Comparison of ENCODE assay signal across 8 cellular contexts in genomic region chr14:73458219-73458976, GRCh38. TPM values are rescaled to one million over a fixed set of nuclear protein-coding genes. Genes with fewer than 3 reads are reported as not detected.
DNase-seq lines count a peak whose midpoint lies in the region; ATAC-seq and TF ChIP-seq lines count a peak whose summit lies in the region.

NUMB (minus strand) TSS chr14:73458546; CDS start chr14:73355751, 102,795 bp downstream.

- H3K9me3 Mint-ChIP-seq in activated naive CD8-positive, alpha-beta T cell treated with anti-CD3 and anti-CD28 coated beads, Interleukin-2, amount 10 ng/mL, durations not matched to agents 7 days and 5 days: no peaks in the 10 kb centered on the region
- no peaks in the 10 kb centered on the region for H3K9me3 Mint-ChIP-seq in osteocyte (ENCODE audit: unreplicated experiment)

- H3K27me3 ChIP-seq in SU-DHL-6 (ENCODE audit: low read length) (no peaks in the 10 kb centered on the region), thymus (ENCODE audit: control insufficient read depth, insufficient read depth) (no peaks in the 10 kb centered on the region)

- ATAC-seq in HG02678 (IDR thresholded peaks at IDR 0.05; ENCODE audit: unreplicated experiment): peak; percentile 95
- peak; percentile 98 for ATAC-seq in activated naive CD8-positive, alpha-beta T cell treated with anti-CD3 and anti-CD28 coated beads, Interleukin-2, amount 10 ng/mL, durations not matched to agents 7 days and 5 days (ENCODE audit: low read depth)

- peak within 1 kb of the TSS; percentile 91 for H3K4me2 ChIP-seq in SU-DHL-6 (ENCODE audit: low read depth, low read length, poor library complexity, severe bottlenecking)

- no peaks in the 10 kb centered on the region for H3K27me3 Mint-ChIP-seq in activated naive CD8-positive, alpha-beta T cell treated with anti-CD3 and anti-CD28 coated beads, Interleukin-2, amount 10 ng/mL, durations not matched to agents 7 days and 5 days
- H3K27me3 Mint-ChIP-seq in osteocyte (ENCODE audit: unreplicated experiment): no peaks in the 10 kb centered on the region

- POLR2A ChIA-PET in activated naive CD8-positive, alpha-beta T cell treated with anti-CD3 and anti-CD28 coated beads, Interleukin-2, amount 10 ng/mL, durations not matched to agents 7 days and 5 days (lab: Charles Lee): interaction anchor here (0.6 to 2.0 kb wide), 12 partner anchors 9 to 551 kb away, joined by 3 to 14 read pairs (median 4); partner anchors contain the start of genes ACOT2, PSEN1, RIOX1 and ZFYVE1

- H3K36me3 ChIP-seq in SU-DHL-6 (ENCODE audit: low read length): no peaks in the 10 kb centered on the region
- no peaks in the 10 kb centered on the region for H3K36me3 ChIP-seq in thymus (ENCODE audit: control insufficient read depth, insufficient read depth)

- peaks cover 35% of the 10 kb centered on the region for H3K4me1 Mint-ChIP-seq in activated naive CD8-positive, alpha-beta T cell treated with anti-CD3 and anti-CD28 coated beads, Interleukin-2, amount 10 ng/mL, durations not matched to agents 7 days and 5 days
- H3K4me1 Mint-ChIP-seq in osteocyte (ENCODE audit: unreplicated experiment): peaks cover 46% of the 10 kb centered on the region

- under 1% methylated on average over 54 of the region's 54 CpGs for WGBS in thymus

- H3K79me2 ChIP-seq in SU-DHL-6 (ENCODE audit: insufficient read depth, low read length): peaks cover 12% of the 10 kb centered on the region; the same call in 1 of the 2 replicates

- H3K4me3 Mint-ChIP-seq in activated naive CD8-positive, alpha-beta T cell treated with anti-CD3 and anti-CD28 coated beads, Interleukin-2, amount 10 ng/mL, durations not matched to agents 7 days and 5 days: peak within 1 kb of the TSS; percentile 98
- peak within 1 kb of the TSS; percentile 98 for H3K4me3 Mint-ChIP-seq in osteocyte (ENCODE audit: unreplicated experiment)

- intact Hi-C loops in head of caudate nucleus (cut with DNase I): no loop called here

- peaks cover 3% of the 10 kb centered on the region for H3K36me3 Mint-ChIP-seq in activated naive CD8-positive, alpha-beta T cell treated with anti-CD3 and anti-CD28 coated beads, Interleukin-2, amount 10 ng/mL, durations not matched to agents 7 days and 5 days
- H3K36me3 Mint-ChIP-seq in osteocyte (ENCODE audit: unreplicated experiment): no peaks in the 10 kb centered on the region

- no peaks in the 10 kb centered on the region for H3K9me2 ChIP-seq in SU-DHL-6 (replicated peaks; ENCODE audit: insufficient read depth, low read length)

- peak within 1 kb of the TSS; percentile 97 for H3K27ac Mint-ChIP-seq in activated naive CD8-positive, alpha-beta T cell treated with anti-CD3 and anti-CD28 coated beads, Interleukin-2, amount 10 ng/mL, durations not matched to agents 7 days and 5 days
- H3K27ac Mint-ChIP-seq in osteocyte (ENCODE audit: unreplicated experiment): peak within 1 kb of the TSS; percentile 96

- H3K9ac ChIP-seq in SU-DHL-6 (ENCODE audit: low read length): peak within 1 kb of the TSS; percentile 78

- peaks cover 3% of the 10 kb centered on the region for H3K4me1 ChIP-seq in thymus (ENCODE audit: control insufficient read depth, insufficient read depth, low read length)

- H3F3A ChIP-seq in SU-DHL-6 (ENCODE audit: insufficient read depth): peaks cover 23% of the 10 kb centered on the region

- H3K9me3 ChIP-seq in SU-DHL-6 (ENCODE audit: insufficient read depth, low read length) (no peaks in the 10 kb centered on the region), thymus (ENCODE audit: control insufficient read depth) (no peaks in the 10 kb centered on the region)

- DNase-seq in GM12864 (ENCODE audit: low read depth) (peak; percentile 100), NCI-H128 (lab: John Stamatoyannopoulos, UW; ENCODE audit: unreplicated experiment) (peak; percentile 98), head of caudate nucleus (peak; percentile 89 to 100 (median 98)), osteocyte (ENCODE audit: extremely low spot score, unreplicated experiment) (peak; percentile 98)
- peak; percentile 83 for DNase-seq in activated naive CD8-positive, alpha-beta T cell treated with anti-CD3 and anti-CD28 coated beads, Interleukin-2, amount 10 ng/mL, durations not matched to agents 7 days and 5 days

- peaks cover 5% of the 10 kb centered on the region for H4K20me1 ChIP-seq in SU-DHL-6 (ENCODE audit: low read depth, low read length)

- no peak within 1 kb of the TSS for H3K27ac ChIP-seq in SU-DHL-6 (ENCODE audit: low read depth, low read length)
- H3K27ac ChIP-seq in thymus (ENCODE audit: low read depth): peak within 1 kb of the TSS; percentile 91

- H3K4me3 ChIP-seq in GM12864 (ENCODE audit: low read depth, low read length): peak within 1 kb of the TSS; percentile 97
- H3K4me3 ChIP-seq in SU-DHL-6 (ENCODE audit: insufficient read depth, low read length, poor library complexity, severe bottlenecking): peak within 1 kb of the TSS; percentile 66
- peak within 1 kb of the TSS; percentile 99 for H3K4me3 ChIP-seq in thymus (ENCODE audit: low read length)

- TF ChIP-seq CTCF in GM12864 (IDR thresholded peaks at IDR 0.05; ENCODE audit: low read depth, low read length, missing control alignments) (no peak), SU-DHL-6 (IDR thresholded peaks at IDR 0.05; ENCODE audit: insufficient read depth, low read length, poor library complexity, severe bottlenecking) (no peak), osteocyte (IDR thresholded peaks at IDR 0.05) (no peak)

- peak within 1 kb of the TSS; percentile 94 for H2AFZ ChIP-seq in SU-DHL-6 (ENCODE audit: low read depth, low read length, severe bottlenecking)

RNA-seq across cellular contexts. Expression of gene NUMB, which starts in this region (rescaled TPM):
- total RNA-seq in activated naive CD8-positive, alpha-beta T cell treated with anti-CD3 and anti-CD28 coated beads, Interleukin-2, amount 10 ng/mL, durations not matched to agents 7 days and 5 days: 10 to 100 TPM; 47.5 to 50.3 TPM
- 72.7 and 73.7 TPM in 2 replicates for total RNA-seq in osteocyte
- 38.3 TPM for polyA plus RNA-seq in thymus
